8 cellular contexts compared by ENCODE assay signal in genomic region chr2:113157897-113158753, GRCh38. TPM values are rescaled to one million over a fixed set of nuclear protein-coding genes. Genes with fewer than 3 reads are reported as not detected.
DNase-seq lines count a peak whose midpoint lies in the region; ATAC-seq and TF ChIP-seq lines count a peak whose summit lies in the region.

No MANE protein-coding gene starts in this region.

- peak; percentile 89 for DNase-seq in PC-3
- no peak for DNase-seq in esophagus muscularis mucosa (ENCODE audit: extremely low spot score)
- DNase-seq in psoas muscle: no peak
- no peak for DNase-seq in SW480 (ENCODE audit: low spot score)
- DNase-seq in NCI-H1930 (lab: John Stamatoyannopoulos, UW): no peak

- no peaks in the 10 kb centered on the region for H4K20me1 ChIP-seq in PC-3 (ENCODE audit: low read length)

- H3K4me2 ChIP-seq in PC-3 (ENCODE audit: low read length): peak overlapping the region; percentile 99

- peak overlapping the region; percentile 89 for H2AFZ ChIP-seq in PC-3 (ENCODE audit: low read length)

- TF ChIP-seq POLR2A in esophagus muscularis mucosa (IDR thresholded peaks at IDR 0.05; ENCODE audit: low read depth): no peak

- ATAC-seq in GM18502 (IDR thresholded peaks at IDR 0.05; ENCODE audit: poor library complexity, unreplicated experiment) (peak; percentile 26), PC-3 (peak; percentile 72), psoas muscle (no peak), HG03139 (IDR thresholded peaks at IDR 0.05; ENCODE audit: unreplicated experiment) (no peak), GM21737 (IDR thresholded peaks at IDR 0.05; ENCODE audit: unreplicated experiment) (no peak)

- no peaks in the 10 kb centered on the region for H3F3A ChIP-seq in PC-3 (ENCODE audit: low read length, unreplicated experiment)

- 66% methylated on average over 8 of the region's 10 CpGs for WGBS in esophagus muscularis mucosa
- 61 to 66% (median 63%) methylated on average over 10 of the region's 10 CpGs for WGBS in psoas muscle, 3 donors

- BruUV-seq in PC-3 (replicated peaks; lab: Mats Ljungman, UMichigan): TSS peak; percentile 69

- TF ChIP-seq EP300 in esophagus muscularis mucosa (IDR thresholded peaks at IDR 0.05): no peak

- H3K36me3 ChIP-seq in PC-3 (ENCODE audit: low read depth, low read length) (no peaks in the 10 kb centered on the region), esophagus muscularis mucosa (no peaks in the 10 kb centered on the region), psoas muscle (ENCODE audit: insufficient read depth in 1 of 2, low read depth in 1 of 2) (no peaks in the 10 kb centered on the region)

- TF ChIP-seq CTCF in PC-3 (conservative IDR thresholded peaks at IDR 0.05; ENCODE audit: low read depth, low read length) (no peak), esophagus muscularis mucosa (IDR thresholded peaks at IDR 0.05) (no peak), psoas muscle (IDR thresholded peaks at IDR 0.05) (no peak)

- H3K27ac ChIP-seq in PC-3 (ENCODE audit: low read length) (peak overlapping the region; percentile 90), esophagus muscularis mucosa (replicated peaks in 1 of 4) (no peak overlapping the region), psoas muscle (no peak overlapping the region)

- CTCF ChIA-PET in PC-3 (lab: Charles Lee): interaction anchor here (1.6 kb wide), 1 partner anchor 20 kb away, joined by 16 read pairs; no protein-coding TSS in a partner anchor

- H3K27me3 ChIP-seq in PC-3 (ENCODE audit: low read length) (no peaks in the 10 kb centered on the region), esophagus muscularis mucosa (peaks cover 0 to 42% (median 0%) of the 10 kb centered on the region in 4 donors), psoas muscle (ENCODE audit: insufficient read depth in 3 of 3, low read length in 2 of 3) (peaks cover 0 to 16% (median 7%) of the 10 kb centered on the region in 3 donors)

- peaks cover 30% of the 10 kb centered on the region for H3K4me1 ChIP-seq in PC-3 (ENCODE audit: insufficient read depth, low read length)
- H3K4me1 ChIP-seq in esophagus muscularis mucosa: peaks cover 0 to 11% (median 2%) of the 10 kb centered on the region in 4 donors
- no peaks in the 10 kb centered on the region for H3K4me1 ChIP-seq in psoas muscle

- H3K9me2 ChIP-seq in PC-3 (replicated peaks; ENCODE audit: low read length): no peaks in the 10 kb centered on the region

- H3K9me3 ChIP-seq in PC-3 (ENCODE audit: low read length) (no peaks in the 10 kb centered on the region), esophagus muscularis mucosa (no peaks in the 10 kb centered on the region), psoas muscle (no peaks in the 10 kb centered on the region)

- H3K9ac ChIP-seq in PC-3 (ENCODE audit: low read length): peak overlapping the region; percentile 95

- intact Hi-C loops in PC-3 (cut with micrococcal nuclease) (loop anchor here (1.0 to 5.0 kb wide), 3 partner anchors 41 to 734 kb away; partner anchors contain the start of gene ACTR3), esophagus muscularis mucosa (cut with DNase I) (no loop called here), psoas muscle (cut with DNase I) (no loop called here)

- peaks cover 28% of the 10 kb centered on the region for H3K79me2 ChIP-seq in PC-3 (ENCODE audit: low read length)

- H3K4me3 ChIP-seq in PC-3 (ENCODE audit: low read length): peak overlapping the region; percentile 83
- H3K4me3 ChIP-seq in esophagus muscularis mucosa: peak overlapping the region in 3 of 4 donors; percentile 29 to 52 (median 34)
- H3K4me3 ChIP-seq in psoas muscle: peak overlapping the region; percentile 45

- POLR2A ChIA-PET in PC-3 (lab: Charles Lee; ENCODE audit: unreplicated experiment): interaction anchor here (0.5 kb wide), 1 partner anchor 20 kb away, joined by 6 read pairs; no protein-coding TSS in a partner anchor

RNA-seq across cellular contexts. Expression of gene PSD4, which starts 15.6 kb away (rescaled TPM):
- total RNA-seq in PC-3 (2014; rRNA removed) (46.6 and 60.3 TPM in 2 replicates), esophagus muscularis mucosa (1 to 10 TPM; 3.1 to 4.6 (median 3.6) TPM), psoas muscle (1 to 10 TPM in 3 of 4 donors, under 1 TPM in 1; 0.76 to 1.7 (median 1.3) TPM)
- under 1 TPM; 0.35 to 0.87 (median 0.82) TPM for polyA plus RNA-seq in psoas muscle

RNA-seq across cellular contexts. Expression of gene IL1RN, which starts 30.7 kb away (rescaled TPM):
- 1.3 and 8.2 TPM in 2 replicates for total RNA-seq in PC-3 (2014; rRNA removed)
- total RNA-seq in esophagus muscularis mucosa: 1 to 10 TPM in 1 of 4 donors, under 1 TPM in 2, not detected in 1; 0.40 to 4.1 (median 0.83) TPM
- 1 to 10 TPM in 1 of 4 donors, under 1 TPM in 2, not detected in 1; 0.19 to 2.0 (median 0.24) TPM for total RNA-seq in psoas muscle
- polyA plus RNA-seq in psoas muscle: under 1 TPM; 0.09 to 0.53 (median 0.23) TPM

Comparison
In these comparisons a context has a peak if more than half of its experiments do, and no peak if none do; other contexts are left out.
1. ATAC-seq: peak in GM18502 (single experiment) and PC-3 (single experiment); none in psoas muscle (0 of 4), HG03139 (single experiment) and GM21737 (single experiment).
2. Peak in every context shown above with its lines, with median percentiles within 50 percentile points of each other: H3K4me3 ChIP-seq.